In genomic region chr7:76626989-76627642, GRCh38 we compare ENCODE assay signal across 8 cellular contexts. TPM values are rescaled to one million over a fixed set of nuclear protein-coding genes. Genes with fewer than 3 reads are reported as not detected.
DNase-seq lines count a peak whose midpoint lies in the region; ATAC-seq and TF ChIP-seq lines count a peak whose summit lies in the region.
"Not testable (repeated sequence)": the region's sequence is repeated elsewhere in the genome, so short reads cannot be mapped to it uniquely, and the experiment has no call there.

TSS of gene POMZP3 (minus strand) at chr7:76627279. CDS start at chr7:76626064, 1,215 bp downstream.

- not testable (repeated sequence) for H4K20me1 ChIP-seq in KMS-11 (ENCODE audit: insufficient read depth)

- not testable (repeated sequence) for H3K9me3 ChIP-seq in HEK293 (ENCODE audit: control insufficient read depth, insufficient read depth, low read depth, low read length); heart right ventricle; thyroid gland

- H3K36me3 ChIP-seq in HEK293 (ENCODE audit: control insufficient read depth in 2 of 2, insufficient read depth in 1 of 2, low read length in 2 of 2); KMS-11 (ENCODE audit: insufficient read depth); heart right ventricle; thyroid gland: not testable (repeated sequence)

- H3K27ac ChIP-seq in HEK293 (ENCODE audit: extremely low read depth, low read depth, low read length) (0 out of 2 replicates have a peak within 1 kb of the TSS, but pooled peaks have one; percentile 22), KMS-11 (peak within 1 kb of the TSS; percentile 58), heart right ventricle (peak within 1 kb of the TSS; percentile 72 to 94 (median 86)), thyroid gland (peak within 1 kb of the TSS; percentile 74 to 83 (median 81))

- POLR2A ChIA-PET in HEK293 (lab: Yijun Ruan, JAX), result not testable (repeated sequence)

- H3K4me2 ChIP-seq in KMS-11, result peak within 1 kb of the TSS; percentile 54; the same call in 1 of the 2 replicates

- in situ Hi-C loops in astrocyte of the spinal cord (cut with HindIII; ENCODE audit: low sequenced_read_pairs), result not testable (repeated sequence)

- CTCF ChIA-PET in HEK293 (lab: Yijun Ruan, JAX), result not testable (repeated sequence)

- H3K4me3 ChIP-seq in HEK293 (ENCODE audit: low read depth, low read length) (peak within 1 kb of the TSS; percentile 61), astrocyte of the spinal cord (ENCODE audit: low read depth, low read length) (peak within 1 kb of the TSS; percentile 57), heart right ventricle (peak within 1 kb of the TSS; percentile 4 to 74 (median 64)), thyroid gland (replicated peaks in 1 of 3) (peak within 1 kb of the TSS in 2 of 3 donors; percentile 49 to 73)
- not testable (repeated sequence) for H3K4me3 ChIP-seq in KMS-11 (IDR thresholded peaks at IDR 0.05; ENCODE audit: insufficient read depth, low read depth, low read length)

- TF ChIP-seq CTCF in HEK293 (tag by site-specific recombination; IDR thresholded peaks at IDR 0.05); KMS-11 (conservative IDR thresholded peaks at IDR 0.05; ENCODE audit: low read depth, low read length); astrocyte of the spinal cord (IDR thresholded peaks at IDR 0.05; ENCODE audit: low read depth, low read length); heart right ventricle (IDR thresholded peaks at IDR 0.05); omental fat pad (IDR thresholded peaks at IDR 0.05); thyroid gland (IDR thresholded peaks at IDR 0.05): not testable (repeated sequence)

- H2AFZ ChIP-seq in KMS-11 (ENCODE audit: low read depth), result peak within 1 kb of the TSS; percentile 67; the same call in 1 of the 2 replicates

- H3K79me2 ChIP-seq in KMS-11 (ENCODE audit: insufficient read depth, low read depth), result not testable (repeated sequence)

- peak; percentile 22 for DNase-seq in UCSD-AML1 (lab: John Stamatoyannopoulos, UW; ENCODE audit: unreplicated experiment)
- DNase-seq in astrocyte of the spinal cord (ENCODE audit: low read depth, low spot score), result peak; percentile 39
- peak; percentile 19 to 29 for DNase-seq in heart right ventricle
- not testable (repeated sequence) for DNase-seq in omental fat pad (ENCODE audit: low spot score)
- DNase-seq in thyroid gland, result peak; percentile 8 to 33

- H3K4me1 ChIP-seq in HEK293 (ENCODE audit: control insufficient read depth, insufficient read depth, low read length); KMS-11 (ENCODE audit: low read depth, poor library complexity, severe bottlenecking); heart right ventricle; thyroid gland: not testable (repeated sequence)

- peak; percentile 97 to 99 (median 98) for ATAC-seq in heart right ventricle
- peak; percentile 91 for ATAC-seq in omental fat pad (ENCODE audit: low FRiP score)

- TF ChIP-seq POLR2A in GM15510 (IDR thresholded peaks at IDR 0.05; ENCODE audit: borderline replicate concordance, extremely low read depth, insufficient read length) (peak; percentile 40), thyroid gland (IDR thresholded peaks at IDR 0.05) (peak in 1 of 2 donors; percentile 52)

- 0% methylated on average over 24 to 37 of the region's 78 CpGs for WGBS in heart right ventricle, 2 donors
- WGBS in thyroid gland, 2 donors, result 2% methylated on average over 15 of the region's 78 CpGs; no CpG with 5 or more reads in 1 of the 2 donors

- intact Hi-C loops in heart right ventricle (cut with DNase I); thyroid gland (cut with DNase I): not testable (repeated sequence)

- H3K27me3 ChIP-seq in KMS-11 (ENCODE audit: insufficient read depth, low read depth); heart right ventricle; thyroid gland: not testable (repeated sequence)

- H3K9ac ChIP-seq in KMS-11, result peak within 1 kb of the TSS; percentile 86

TF ChIP-seq in HEK293, 187 proteins besides CTCF, POLR2A, EP300 and RAD21:
- peak; percentile 40 for TF ChIP-seq ZBTB26 (tag by site-specific recombination; optimal IDR thresholded peaks at IDR 0.05)
TF ChIP-seq in HEK293: peak in this region for 1; not testable (repeated sequence) for 186.

RNA-seq across cellular contexts. Expression of gene POMZP3, which starts in this region (rescaled TPM):
- 10 to 100 TPM in 2 of 10 donors, 1 to 10 TPM in 8; 3.5 to 14.9 (median 6.2) TPM for total RNA-seq in heart right ventricle
- 10 to 100 TPM in 1 of 2 donors, 1 to 10 TPM in 1; 9.9 to 14.5 TPM for polyA plus RNA-seq in heart right ventricle
- 10 to 100 TPM in 1 of 4 donors, 1 to 10 TPM in 3; 5.2 to 14.3 (median 7.7) TPM for total RNA-seq in omental fat pad
- 1 to 10 TPM; 2.7 to 5.3 (median 4.4) TPM for total RNA-seq in thyroid gland

Comparison
In these comparisons a context has a peak if more than half of its experiments do, and no peak if none do; other contexts are left out.
1. H3K27ac ChIP-seq: peak in every context shown above with its lines; median percentile 86 in heart right ventricle; 81 in thyroid gland; 58 in KMS-11; 22 in HEK293.